Comparison of ENCODE assay signal across 8 cellular contexts in the genomic region with DNA sequence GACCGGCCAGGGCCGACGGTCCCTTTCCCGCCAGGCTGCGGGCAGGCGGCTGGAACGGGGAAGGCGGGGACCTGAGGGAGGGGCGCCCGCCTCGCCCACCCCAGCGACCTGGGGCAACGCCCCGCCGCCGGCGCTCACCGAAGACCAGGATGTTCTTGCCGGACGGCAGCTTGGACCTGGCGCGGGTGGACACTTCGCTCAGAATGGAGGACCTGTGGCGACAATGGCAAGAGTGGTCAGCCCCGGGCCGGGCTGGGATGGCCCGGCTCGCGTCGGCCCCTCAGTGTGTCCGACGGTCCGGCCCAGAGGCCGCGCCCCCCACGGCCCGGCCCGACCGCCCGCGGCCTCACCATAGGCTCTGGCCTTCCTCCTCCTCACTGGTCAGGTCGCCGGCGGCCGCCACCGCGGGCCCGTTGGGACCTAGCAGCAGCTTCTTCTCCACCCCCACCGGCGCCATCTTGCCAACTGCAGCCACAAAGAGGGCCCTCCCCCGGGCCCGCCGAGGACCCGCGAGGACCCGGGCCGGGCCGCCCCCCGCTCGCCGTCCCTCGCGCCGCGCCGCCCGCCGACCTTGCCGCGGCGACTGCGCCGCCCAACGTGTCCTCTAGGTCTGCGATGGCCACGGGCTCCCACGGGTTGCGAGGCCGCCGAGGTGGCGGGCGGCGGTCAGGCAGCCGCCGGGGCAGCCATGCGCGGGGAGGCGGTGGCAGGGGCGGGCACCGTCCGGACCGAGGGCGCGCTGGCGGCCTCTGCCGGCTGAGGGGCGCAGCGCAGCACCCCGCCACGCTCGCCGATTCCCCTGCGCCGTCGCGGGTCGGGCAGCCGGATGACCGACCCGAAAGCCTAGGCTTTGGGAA. TPM values are rescaled to one million over a fixed set of nuclear protein-coding genes. Genes with fewer than 3 reads are reported as not detected.
DNase-seq lines count a peak whose midpoint lies in the region; ATAC-seq, FAIRE-seq and TF ChIP-seq lines count a peak whose summit lies in the region.

DYNC1LI2 (minus strand) TSS at position 475 of the 857 bp plus-strand sequence; CDS start at position 457, 18 bp downstream.

- peak within 1 kb of the TSS; percentile 87 for H3K4me2 ChIP-seq in hepatocyte

- DNase-seq in GM12891 (ENCODE audit: insufficient read length, low spot score) (peak; percentile 95), NCI-H1092 (lab: John Stamatoyannopoulos, UW) (peak; percentile 63), T1000 (lab: John Stamatoyannopoulos, UW) (peak; percentile 73), astrocyte of the cerebellum (ENCODE audit: low read depth) (peak; percentile 24), hepatocyte (ENCODE audit: low spot score) (peak; percentile 90), retina (peak; percentile 91), NCI-H128 (lab: John Stamatoyannopoulos, UW; ENCODE audit: unreplicated experiment) (no peak)

- H3K9me2 ChIP-seq in hepatocyte (replicated peaks; ENCODE audit: insufficient read depth), result no peaks in the 10 kb centered on the region

- H3K4me1 ChIP-seq in hepatocyte (ENCODE audit: insufficient read depth), result peaks cover 13% of the 10 kb centered on the region

- peaks cover 54% of the 10 kb centered on the region for H3K79me2 ChIP-seq in hepatocyte

- in situ Hi-C loops in astrocyte of the cerebellum (cut with HindIII; ENCODE audit: low sequenced_read_pairs), result no loop called here

- WGBS in hepatocyte (ENCODE audit: low lambda C conversion rate, missing lambda C conversion rate), result under 1% methylated on average over 84 of the region's 110 CpGs

- no peaks in the 10 kb centered on the region for H3K9me3 ChIP-seq in hepatocyte (ENCODE audit: low read depth)

- peak; percentile 66 for TF ChIP-seq CTCF in astrocyte of the cerebellum (IDR thresholded peaks at IDR 0.05; ENCODE audit: low read depth, low read length, missing control alignments)
- peak; percentile 60 for TF ChIP-seq CTCF in hepatocyte (IDR thresholded peaks at IDR 0.05; ENCODE audit: poor library complexity)

- peak within 1 kb of the TSS; percentile 96 for H3K27ac ChIP-seq in hepatocyte

- TF ChIP-seq POLR2A in GM12891 (IDR thresholded peaks at IDR 0.05; ENCODE audit: low read depth, low read length), result peak; percentile 66

- peak within 1 kb of the TSS; percentile 99 for H2AFZ ChIP-seq in hepatocyte

- no peaks in the 10 kb centered on the region for H3K36me3 ChIP-seq in hepatocyte (replicated peaks; ENCODE audit: insufficient read depth, low read depth)

- H4K20me1 ChIP-seq in hepatocyte (ENCODE audit: insufficient read depth, poor library complexity, severe bottlenecking), result peaks cover 38% of the 10 kb centered on the region

- FAIRE-seq in GM12891 (lab: Jason Lieb, UNC), result peak; percentile 99

- peak; percentile 81 for ATAC-seq in HG02571 (IDR thresholded peaks at IDR 0.05; ENCODE audit: unreplicated experiment)

- no peaks in the 10 kb centered on the region for H3K27me3 ChIP-seq in hepatocyte

- peak within 1 kb of the TSS; percentile 76 for H3K4me3 ChIP-seq in astrocyte of the cerebellum (ENCODE audit: low read depth, low read length)
- H3K4me3 ChIP-seq in hepatocyte, result peak within 1 kb of the TSS; percentile 100

TF ChIP-seq in GM12891, 5 proteins besides CTCF, POLR2A, EP300 and RAD21:
- no peak for TF ChIP-seq SPI1 (IDR thresholded peaks at IDR 0.05; ENCODE audit: low read depth, low read length)
- TF ChIP-seq POLR2AphosphoS5 (IDR thresholded peaks at IDR 0.05; ENCODE audit: low read depth, low read length), result 0 out of 2 replicates have a peak, but pooled peaks have one; percentile 38
- peak; percentile 54 for TF ChIP-seq PAX5 (IDR thresholded peaks at IDR 0.05; ENCODE audit: insufficient read depth, low read length, severe bottlenecking)
- TF ChIP-seq POU2F2 (IDR thresholded peaks at IDR 0.05; ENCODE audit: low read depth, low read length), result no peak
- TF ChIP-seq TAF1 (IDR thresholded peaks at IDR 0.05; ENCODE audit: low read depth, low read length), result peak; percentile 80

RNA-seq across cellular contexts. Expression of gene DYNC1LI2, which starts in this region (rescaled TPM):
- polyA plus RNA-seq in GM12891 (2012; ENCODE audit: low read depth, missing spikeins), result 14.2 TPM
- 97.3 and 129 TPM in 2 replicates for total RNA-seq in hepatocyte
- 99.1 and 121 TPM in 2 replicates for polyA plus RNA-seq in hepatocyte
